In the genomic region with DNA sequence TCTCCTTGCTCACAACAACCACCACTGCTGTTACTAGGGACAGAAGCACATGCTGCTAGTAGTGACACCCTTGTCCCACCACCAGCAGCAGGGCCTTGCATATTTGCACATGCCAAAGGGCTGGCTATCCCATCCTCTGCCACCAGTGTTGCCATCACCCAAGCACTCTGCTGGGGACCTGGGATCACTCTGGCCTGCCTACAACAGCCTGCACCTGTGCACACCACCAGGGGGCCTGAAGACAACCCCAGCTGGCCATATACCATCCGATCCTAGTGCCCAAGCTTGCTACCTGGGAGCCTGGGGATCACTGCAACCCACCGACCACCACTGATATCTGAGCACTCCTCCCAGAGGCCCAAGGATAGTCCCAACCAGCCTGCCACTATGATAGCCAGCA, we compare ENCODE assay signal across 13 cellular contexts.
"Had no signal": no experiment of that assay in that cellular context is flagged by ENCODE, and none has a peak within 500 bp of the region (broad histone marks: within the 10 kb centered on the region; RNA-seq: fewer than 3 reads in every experiment).

No MANE protein-coding gene starts in this region.

- H3K27ac Mint-ChIP-seq: activated CD4-positive, alpha-beta memory T cell treated with anti-CD3 and anti-CD28 coated beads, Interleukin-2, amount 10 ng/mL, durations not matched to agents 7 days and 5 days; activated naive CD8-positive, alpha-beta T cell; naive B cell; stimulated activated memory B cell treated with anti-CD40 and anti-IgM and Interleukin-4, amounts not matched to agents 10 μg/mL and 1 μg/mL and 100 μg/mL, for 72 hours had no signal

- H2AFZ ChIP-seq: parathyroid adenoma had no signal

- ATAC-seq: left lobe of liver; stimulated activated memory B cell treated with anti-CD40 and anti-IgM and Interleukin-4, amounts not matched to agents 10 μg/mL and 1 μg/mL and 100 μg/mL, for 72 hours had no signal

- H3K79me2 ChIP-seq: parathyroid adenoma had no signal

- H3K4me1 ChIP-seq: parathyroid adenoma, uterus had no signal

- H3K27me3 ChIP-seq: neutrophil, uterus had no signal

- H3K36me3 ChIP-seq: neutrophil, uterus had no signal

- H3K4me3 ChIP-seq: uterus had no signal

- DNase-seq: activated CD4-positive, alpha-beta memory T cell treated with anti-CD3 and anti-CD28 coated beads, Interleukin-2, amount 10 ng/mL, durations not matched to agents 7 days and 5 days; activated gamma-delta T cell; activated T-cell treated with anti-CD3 and anti-CD28 coated beads, Interleukin-2, amount 50 U/mL, for 48 hours; amniotic stem cell; naive B cell; stimulated activated CD4-positive, alpha-beta T cell treated with anti-CD3 and anti-CD28 coated beads, Interleukin-1b, Interleukin-23, amount 100 ng/mL, for 48 hours; T-helper 9 cell; uterus had no signal

- H3K27ac ChIP-seq: neutrophil, parathyroid adenoma, uterus had no signal

- H3K9me3 ChIP-seq: uterus had no signal

- H3K4me1 Mint-ChIP-seq: naive B cell; stimulated activated memory B cell treated with anti-CD40 and anti-IgM and Interleukin-4, amounts not matched to agents 10 μg/mL and 1 μg/mL and 100 μg/mL, for 72 hours had no signal

- H3K9ac ChIP-seq: parathyroid adenoma had no signal

- H3K4me3 Mint-ChIP-seq: activated CD4-positive, alpha-beta memory T cell treated with anti-CD3 and anti-CD28 coated beads, Interleukin-2, amount 10 ng/mL, durations not matched to agents 7 days and 5 days; activated naive CD8-positive, alpha-beta T cell; stimulated activated memory B cell treated with anti-CD40 and anti-IgM and Interleukin-4, amounts not matched to agents 10 μg/mL and 1 μg/mL and 100 μg/mL, for 72 hours had no signal
